In genomic region chr3:85584779-85585356, GRCh38 we compare ENCODE assay signal across 1 cellular context.
TF ChIP-seq lines count a peak whose summit lies in the region.

No MANE protein-coding gene starts in this region.

TF ChIP-seq in K562, 482 proteins besides CTCF, POLR2A, EP300 and RAD21:
- TF ChIP-seq MEIS2 (IDR thresholded peaks at IDR 0.05; ENCODE audit: partially characterized antibody) (peak; percentile 56), SIN3A (IDR thresholded peaks at IDR 0.05; ENCODE audit: borderline replicate concordance in 2 of 2, control insufficient read depth in 1 of 2, low read depth in 2 of 2, low read length in 2 of 2) (no peak)
